Comparison of ENCODE assay signal across 13 cellular contexts in the genomic region with DNA sequence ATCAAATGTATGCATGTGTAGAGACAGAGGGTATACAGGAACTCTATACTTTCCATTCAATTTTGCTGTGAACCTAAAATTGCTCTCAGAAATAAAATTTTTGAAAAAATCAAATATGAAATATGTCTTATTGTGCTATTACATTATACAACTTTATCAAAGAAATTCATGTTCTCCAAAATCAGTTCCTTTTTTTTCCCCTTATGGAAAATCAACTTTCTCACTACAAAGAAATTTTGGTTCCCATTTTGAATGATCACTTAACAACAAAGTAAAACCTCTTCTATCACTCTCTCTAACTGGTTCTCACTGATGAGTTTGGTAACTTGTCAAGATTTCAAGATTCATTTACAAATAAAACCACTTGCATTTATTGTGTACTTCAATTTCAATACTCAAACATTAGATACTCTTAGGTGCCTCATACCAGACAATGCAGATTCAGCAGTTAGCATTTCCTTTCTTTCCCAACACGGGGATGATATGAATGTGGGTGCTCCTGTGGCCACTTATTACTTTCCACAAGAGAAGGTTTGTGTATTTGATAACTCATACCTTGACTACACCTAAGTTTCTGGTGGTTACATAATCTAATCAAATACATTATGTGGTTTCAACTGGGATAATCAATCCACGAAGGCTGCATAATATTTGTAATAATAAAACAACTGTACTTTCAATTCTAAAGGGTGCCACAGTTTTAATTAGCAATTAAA. TPM values are rescaled to one million over a fixed set of nuclear protein-coding genes. Genes with fewer than 3 reads are reported as not detected.
DNase-seq lines count a peak whose midpoint lies in the region; ATAC-seq and TF ChIP-seq lines count a peak whose summit lies in the region.
"Had no signal": no experiment of that assay in that cellular context is flagged by ENCODE, and none has a peak within 500 bp of the region (broad histone marks: within the 10 kb centered on the region; RNA-seq: fewer than 3 reads in every experiment).

No MANE protein-coding gene starts in this region.

- peaks cover 36% of the 10 kb centered on the region for H3K4me1 Mint-ChIP-seq in activated naive CD8-positive, alpha-beta T cell treated with anti-CD3 and anti-CD28 coated beads, Interleukin-2, amount 10 ng/mL, durations not matched to agents 7 days and 5 days
- peaks cover 45 to 93% (median 69%) of the 10 kb centered on the region in 7 donors for H3K4me1 Mint-ChIP-seq in naive thymus-derived CD4-positive, alpha-beta T cell
- peaks cover 50% of the 10 kb centered on the region for H3K4me1 Mint-ChIP-seq in osteocyte (ENCODE audit: unreplicated experiment)

- no peaks in the 10 kb centered on the region for H3K9me3 Mint-ChIP-seq in activated naive CD8-positive, alpha-beta T cell treated with anti-CD3 and anti-CD28 coated beads, Interleukin-2, amount 10 ng/mL, durations not matched to agents 7 days and 5 days
- H3K9me3 Mint-ChIP-seq in naive thymus-derived CD4-positive, alpha-beta T cell = peaks cover 0 to 2% (median 0%) of the 10 kb centered on the region in 11 donors
- H3K9me3 Mint-ChIP-seq in osteocyte (ENCODE audit: unreplicated experiment) = no peaks in the 10 kb centered on the region
- H3K9me3 Mint-ChIP-seq: nephron had no signal

- no peak overlapping the region for H3K27ac ChIP-seq in naive thymus-derived CD4-positive, alpha-beta T cell (ENCODE audit: low read depth, low read length)
- H3K27ac ChIP-seq: vagina had no signal

- no peaks in the 10 kb centered on the region for H3K9me3 ChIP-seq in naive thymus-derived CD4-positive, alpha-beta T cell (ENCODE audit: control insufficient read depth in 2 of 3, low read length in 3 of 3)
- H3K9me3 ChIP-seq: vagina had no signal

- H3K27me3 Mint-ChIP-seq in activated naive CD8-positive, alpha-beta T cell treated with anti-CD3 and anti-CD28 coated beads, Interleukin-2, amount 10 ng/mL, durations not matched to agents 7 days and 5 days = no peaks in the 10 kb centered on the region
- no peaks in the 10 kb centered on the region for H3K27me3 Mint-ChIP-seq in naive thymus-derived CD4-positive, alpha-beta T cell
- no peaks in the 10 kb centered on the region for H3K27me3 Mint-ChIP-seq in osteocyte (ENCODE audit: unreplicated experiment)

- intact Hi-C loops in naive thymus-derived CD4-positive, alpha-beta T cell (cut with micrococcal nuclease) = loop anchor here in 1 of 2 donors (10.0 kb wide), 1 partner anchor 1650 kb away; a partner anchor contains a TSS

- TF ChIP-seq CTCF in GM12865 (IDR thresholded peaks at IDR 0.05; ENCODE audit: insufficient read depth, low read depth, low read length, missing control alignments) (no peak), osteocyte (IDR thresholded peaks at IDR 0.05) (no peak)

- peaks cover 27% of the 10 kb centered on the region for H3K36me3 Mint-ChIP-seq in activated naive CD8-positive, alpha-beta T cell treated with anti-CD3 and anti-CD28 coated beads, Interleukin-2, amount 10 ng/mL, durations not matched to agents 7 days and 5 days
- H3K36me3 Mint-ChIP-seq in naive thymus-derived CD4-positive, alpha-beta T cell = peaks cover 3 to 22% (median 11%) of the 10 kb centered on the region in 5 donors
- H3K36me3 Mint-ChIP-seq in osteocyte (ENCODE audit: unreplicated experiment) = peaks cover 2% of the 10 kb centered on the region

- peak; percentile 52 for DNase-seq in GM12865 (ENCODE audit: low read depth)
- no peak for DNase-seq in activated naive CD8-positive, alpha-beta T cell treated with anti-CD3 and anti-CD28 coated beads, Interleukin-2, amount 10 ng/mL, durations not matched to agents 7 days and 5 days
- no peak for DNase-seq in naive thymus-derived CD4-positive, alpha-beta T cell
- DNase-seq in osteocyte (ENCODE audit: extremely low spot score, unreplicated experiment) = no peak
- DNase-seq in activated CD8-positive, alpha-beta memory T cell treated with anti-CD3 and anti-CD28 coated beads, Interleukin-2, amount 50 U/mL, for 48 hours = no peak
- DNase-seq: amniotic stem cell, DMS53, NCI-H2081, RPMI8226 had no signal

- peak; percentile 38 for ATAC-seq in HG02852 (IDR thresholded peaks at IDR 0.05; ENCODE audit: unreplicated experiment)
- no peak for ATAC-seq in activated naive CD8-positive, alpha-beta T cell treated with anti-CD3 and anti-CD28 coated beads, Interleukin-2, amount 10 ng/mL, durations not matched to agents 7 days and 5 days (ENCODE audit: low read depth)
- no peak for ATAC-seq in naive thymus-derived CD4-positive, alpha-beta T cell
- ATAC-seq in HG03159 (IDR thresholded peaks at IDR 0.05; ENCODE audit: unreplicated experiment) = no peak

- no peak overlapping the region for H3K27ac Mint-ChIP-seq in activated naive CD8-positive, alpha-beta T cell treated with anti-CD3 and anti-CD28 coated beads, Interleukin-2, amount 10 ng/mL, durations not matched to agents 7 days and 5 days
- peak overlapping the region in 6 of 9 donors; percentile 4 to 84 (median 35) for H3K27ac Mint-ChIP-seq in naive thymus-derived CD4-positive, alpha-beta T cell
- H3K27ac Mint-ChIP-seq in osteocyte (ENCODE audit: unreplicated experiment) = no peak overlapping the region

- CTCF ChIA-PET in naive thymus-derived CD4-positive, alpha-beta T cell (lab: Charles Lee) = no interaction called here

- peaks cover 20 to 30% of the 10 kb centered on the region in 2 donors for H3K4me1 ChIP-seq in naive thymus-derived CD4-positive, alpha-beta T cell (ENCODE audit: control insufficient read depth in 2 of 2, insufficient read depth in 2 of 2, low read length in 2 of 2)

- H3K4me3 ChIP-seq in GM12865 (ENCODE audit: low read depth, low read length) = no peak overlapping the region
- H3K4me3 ChIP-seq in naive thymus-derived CD4-positive, alpha-beta T cell (ENCODE audit: low read length) = no peak overlapping the region
- H3K4me3 ChIP-seq: vagina had no signal

- no peaks in the 10 kb centered on the region for H3K36me3 ChIP-seq in naive thymus-derived CD4-positive, alpha-beta T cell (ENCODE audit: control insufficient read depth in 2 of 3, insufficient read depth in 3 of 3, low read length in 3 of 3)
- H3K36me3 ChIP-seq: vagina had no signal

- no peaks in the 10 kb centered on the region for H3K27me3 ChIP-seq in naive thymus-derived CD4-positive, alpha-beta T cell (ENCODE audit: control insufficient read depth in 2 of 2, insufficient read depth in 2 of 2, low read length in 2 of 2)
- H3K27me3 ChIP-seq: vagina had no signal

- peak overlapping the region; percentile 53 for H3K4me3 Mint-ChIP-seq in activated naive CD8-positive, alpha-beta T cell treated with anti-CD3 and anti-CD28 coated beads, Interleukin-2, amount 10 ng/mL, durations not matched to agents 7 days and 5 days
- peak overlapping the region in 8 of 10 donors; percentile 11 to 63 (median 52) for H3K4me3 Mint-ChIP-seq in naive thymus-derived CD4-positive, alpha-beta T cell
- H3K4me3 Mint-ChIP-seq in osteocyte (ENCODE audit: unreplicated experiment) = no peak overlapping the region
- H3K4me3 Mint-ChIP-seq: nephron had no signal

- POLR2A ChIA-PET in activated naive CD8-positive, alpha-beta T cell treated with anti-CD3 and anti-CD28 coated beads, Interleukin-2, amount 10 ng/mL, durations not matched to agents 7 days and 5 days (lab: Charles Lee) = no interaction called here
- POLR2A ChIA-PET in naive thymus-derived CD4-positive, alpha-beta T cell (lab: Charles Lee) = no interaction called here

RNA-seq across cellular contexts. Expression of a gene that starts 6.4 kb away (rescaled TPM):
- total RNA-seq in activated naive CD8-positive, alpha-beta T cell treated with anti-CD3 and anti-CD28 coated beads, Interleukin-2, amount 10 ng/mL, durations not matched to agents 7 days and 5 days = 10 to 100 TPM; 52.6 to 54.2 TPM
- total RNA-seq in naive thymus-derived CD4-positive, alpha-beta T cell = 10 to 100 TPM; 48.8 to 80.1 (median 54.4) TPM
- polyA plus RNA-seq in naive thymus-derived CD4-positive, alpha-beta T cell = 1 to 10 TPM; 2.4 to 5.1 TPM
- total RNA-seq in osteocyte = 36.2 and 43.9 TPM in 2 replicates

Comparison
In these comparisons a context has a peak if more than half of its experiments do, and no peak if none do; other contexts are left out.
1. H3K27ac Mint-ChIP-seq: peak in naive thymus-derived CD4-positive, alpha-beta T cell (6 of 9); none in activated naive CD8-positive, alpha-beta T cell treated with anti-CD3 and anti-CD28 coated beads, Interleukin-2, amount 10 ng/mL, durations not matched to agents 7 days and 5 days (single experiment) and osteocyte (single experiment).